1 cellular context compared by ENCODE assay signal in genomic region chr21:33032434-33033047, GRCh38.
TF ChIP-seq lines count a peak whose summit lies in the region.

No MANE protein-coding gene starts in this region.

TF ChIP-seq in GM23338, 12 proteins besides CTCF, POLR2A, EP300 and RAD21:
- TF ChIP-seq REST (IDR thresholded peaks at IDR 0.05; ENCODE audit: unreplicated experiment) (no peak), EZH2 (IDR thresholded peaks at IDR 0.05; ENCODE audit: low read depth, unreplicated experiment) (peak; percentile 86), JUNB (IDR thresholded peaks at IDR 0.05; ENCODE audit: unreplicated experiment) (no peak), NANOG (IDR thresholded peaks at IDR 0.05; ENCODE audit: borderline replicate concordance) (no peak), ETS1 (IDR thresholded peaks at IDR 0.05) (no peak), EZH2phosphoT487 (IDR thresholded peaks at IDR 0.05; ENCODE audit: unreplicated experiment) (no peak)
